8 cellular contexts compared by ENCODE assay signal in the genomic region with DNA sequence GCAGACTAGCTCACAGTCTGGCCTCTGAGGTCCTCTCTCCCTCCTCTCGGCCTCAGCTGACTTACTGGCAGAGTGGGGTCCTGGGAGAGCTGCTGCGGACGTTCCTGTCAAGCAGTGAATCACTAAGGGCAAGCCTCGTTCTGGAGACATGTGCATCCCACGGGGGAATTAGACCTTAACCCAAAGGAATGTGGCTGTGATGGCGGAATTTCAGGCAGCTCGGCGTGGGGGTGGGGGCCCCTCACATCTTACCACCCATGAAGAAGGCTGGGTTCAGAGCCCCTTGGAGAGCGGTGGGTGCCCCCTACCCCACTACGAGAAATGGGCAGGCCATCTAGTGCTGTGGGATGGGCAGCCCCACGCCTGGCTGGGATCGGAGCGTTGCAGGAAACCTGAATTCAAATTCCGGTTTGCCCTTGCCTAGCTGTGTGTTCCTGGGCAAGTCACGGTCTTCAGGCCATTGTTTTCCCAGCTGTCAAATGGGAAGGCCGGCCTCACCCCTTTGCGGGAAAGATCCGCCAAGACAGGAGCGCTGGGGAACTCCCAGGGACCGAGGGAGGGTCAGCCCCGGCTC. TPM values are rescaled to one million over a fixed set of nuclear protein-coding genes. Genes with fewer than 3 reads are reported as not detected.
DNase-seq lines count a peak whose midpoint lies in the region; FAIRE-seq lines count a peak whose summit lies in the region.

No MANE protein-coding gene starts in this region.

- H3K79me2 ChIP-seq in Karpas-422 (ENCODE audit: low read length) = no peaks in the 10 kb centered on the region

- H3K4me2 ChIP-seq in Karpas-422 (ENCODE audit: low read depth, low read length, poor library complexity, severe bottlenecking) = peak overlapping the region; percentile 64

- no peak overlapping the region for H2AFZ ChIP-seq in Karpas-422 (ENCODE audit: low read length)

- H3K4me3 ChIP-seq in Karpas-422 (ENCODE audit: low read length) (peak overlapping the region; percentile 67), muscle layer of duodenum (ENCODE audit: low read depth in 1 of 2, low read length in 2 of 2) (peak overlapping the region; percentile 44 to 62)
- H3K4me3 ChIP-seq in effector memory CD4-positive, alpha-beta T cell (ENCODE audit: insufficient read depth, low read depth, low read length, poor library complexity, severe bottlenecking) = peak overlapping the region; percentile 49

- no peaks in the 10 kb centered on the region; the same call in 1 of the 2 replicates for H4K20me1 ChIP-seq in Karpas-422 (ENCODE audit: insufficient read depth, low read depth, low read length)

- no peaks in the 10 kb centered on the region for H3K9me2 ChIP-seq in Karpas-422 (replicated peaks; ENCODE audit: insufficient read depth, low read length)

- peaks cover 79% of the 10 kb centered on the region for H3K4me1 ChIP-seq in Karpas-422 (ENCODE audit: low read length)
- H3K4me1 ChIP-seq in effector memory CD4-positive, alpha-beta T cell (ENCODE audit: control insufficient read depth, insufficient read depth, low read length, poor library complexity, severe bottlenecking) = peaks cover 19% of the 10 kb centered on the region
- H3K4me1 ChIP-seq in muscle layer of duodenum (ENCODE audit: control insufficient read depth in 1 of 2, insufficient read depth in 2 of 2, low read length in 2 of 2) = peaks cover 13 to 17% of the 10 kb centered on the region in 2 donors

- DNase-seq in AG08396 (ENCODE audit: low spot score) (peak; percentile 74), Karpas-422 (no peak), retina (no peak), HUDEP-2 (lab: John Stamatoyannopoulos, UW; ENCODE audit: unreplicated experiment in 76 of 76) (no peak), GDM1 (lab: John Stamatoyannopoulos, UW) (no peak), RCC 7860 (ENCODE audit: low spot score) (no peak)
- DNase-seq in effector memory CD4-positive, alpha-beta T cell = no peak

- H3K36me3 ChIP-seq in Karpas-422 (ENCODE audit: insufficient read depth, low read length) (no peaks in the 10 kb centered on the region; the same call in 1 of the 2 replicates), muscle layer of duodenum (ENCODE audit: control insufficient read depth in 1 of 2, insufficient read depth in 2 of 2, low read length in 2 of 2) (no peaks in the 10 kb centered on the region)
- no peaks in the 10 kb centered on the region for H3K36me3 ChIP-seq in effector memory CD4-positive, alpha-beta T cell (ENCODE audit: control insufficient read depth, insufficient read depth, low read length)

- peak overlapping the region; percentile 73 for H3K9ac ChIP-seq in Karpas-422 (ENCODE audit: low read length)

- H3K9me3 ChIP-seq in Karpas-422 (ENCODE audit: low read length) (no peaks in the 10 kb centered on the region), muscle layer of duodenum (ENCODE audit: control insufficient read depth in 1 of 2, low read length in 2 of 2) (no peaks in the 10 kb centered on the region)
- H3K9me3 ChIP-seq in effector memory CD4-positive, alpha-beta T cell (ENCODE audit: control insufficient read depth, low read length) = no peaks in the 10 kb centered on the region

- H3K27me3 ChIP-seq in Karpas-422 (ENCODE audit: low read length) (no peaks in the 10 kb centered on the region), muscle layer of duodenum (ENCODE audit: low read depth, low read length) (peaks cover 15% of the 10 kb centered on the region)
- H3K27me3 ChIP-seq in effector memory CD4-positive, alpha-beta T cell (replicated peaks; ENCODE audit: control insufficient read depth, insufficient read depth, low read length, poor library complexity, severe bottlenecking) = peaks cover 2% of the 10 kb centered on the region

- no peak overlapping the region for H3K27ac ChIP-seq in Karpas-422 (ENCODE audit: low read length)
- no peak overlapping the region for H3K27ac ChIP-seq in effector memory CD4-positive, alpha-beta T cell (ENCODE audit: insufficient read depth, low read length, poor library complexity, severe bottlenecking)
- peak overlapping the region; percentile 68 for H3K27ac ChIP-seq in muscle layer of duodenum (ENCODE audit: low read length)

- no peak for FAIRE-seq in RCC 7860 (lab: Jason Lieb, UNC)

RNA-seq across cellular contexts. Expression of a gene that starts 0.6 kb away (rescaled TPM):
- 43.5 and 58.4 TPM in 2 replicates for total RNA-seq in Karpas-422 (2014; rRNA removed; shearing (Covaris generic); ENCODE audit: low replicate concordance)
